8 cellular contexts compared by ENCODE assay signal in genomic region chr17:75826561-75827290, GRCh38. TPM values are rescaled to one million over a fixed set of nuclear protein-coding genes. Genes with fewer than 3 reads are reported as not detected.
DNase-seq lines count a peak whose midpoint lies in the region; ATAC-seq and TF ChIP-seq lines count a peak whose summit lies in the region.

No MANE protein-coding gene starts in this region.

- DNase-seq in ELF-1 (ENCODE audit: low read depth, low spot score) = peak; percentile 39
- no peak for DNase-seq in SK-N-MC (ENCODE audit: low read depth, low spot score)
- peak; percentile 13 for DNase-seq in glutamatergic neuron
- DNase-seq in sciatic nerve (ENCODE audit: low spot score) = no peak
- no peak for DNase-seq in Karpas-422
- no peak for DNase-seq in HT-29 (ENCODE audit: low spot score)
- no peak for DNase-seq in cortex of kidney (lab: John Stamatoyannopoulos, UW)

- H3K79me2 ChIP-seq in Karpas-422 (ENCODE audit: low read length) = no peaks in the 10 kb centered on the region

- peaks cover 22% of the 10 kb centered on the region for H3K4me1 Mint-ChIP-seq in glutamatergic neuron (ENCODE audit: low read depth, unreplicated experiment)

- H4K20me1 ChIP-seq in Karpas-422 (ENCODE audit: insufficient read depth, low read depth, low read length) = no peaks in the 10 kb centered on the region

- peaks cover 9% of the 10 kb centered on the region for H3K27me3 Mint-ChIP-seq in glutamatergic neuron (ENCODE audit: unreplicated experiment)

- H3K36me3 ChIP-seq in SK-N-MC (ENCODE audit: insufficient read depth, low read length) (peaks cover 26% of the 10 kb centered on the region; the same call in 1 of the 2 replicates), Karpas-422 (ENCODE audit: insufficient read depth, low read length) (0 out of 2 replicates have a peak, but pooled peaks cover 3% of the 10 kb centered on the region)

- H2AFZ ChIP-seq in Karpas-422 (ENCODE audit: low read length) = no peak overlapping the region

- no peaks in the 10 kb centered on the region for H3K36me3 Mint-ChIP-seq in glutamatergic neuron (ENCODE audit: unreplicated experiment)

- H3K9me2 ChIP-seq in Karpas-422 (replicated peaks; ENCODE audit: insufficient read depth, low read length) = no peaks in the 10 kb centered on the region

- H3K9ac ChIP-seq in SK-N-MC (ENCODE audit: insufficient read length) (no peak overlapping the region), Karpas-422 (ENCODE audit: low read length) (no peak overlapping the region)

- H3K27ac ChIP-seq in SK-N-MC = peak overlapping the region; percentile 42; the same call in 1 of the 2 replicates
- no peak overlapping the region for H3K27ac ChIP-seq in Karpas-422 (ENCODE audit: low read length)

- H3K27me3 ChIP-seq in Karpas-422 (ENCODE audit: low read length) = no peaks in the 10 kb centered on the region

- intact Hi-C loops in sciatic nerve (cut with DNase I) = no loop called here

- peaks cover 4% of the 10 kb centered on the region for H3K4me1 ChIP-seq in Karpas-422 (ENCODE audit: low read length)

- peaks cover 11% of the 10 kb centered on the region for H3K9me3 Mint-ChIP-seq in glutamatergic neuron (ENCODE audit: unreplicated experiment)

- no peak overlapping the region for H3K4me3 ChIP-seq in SK-N-MC
- H3K4me3 ChIP-seq in Karpas-422 (ENCODE audit: low read length) = no peak overlapping the region

- peak overlapping the region; percentile 93 for H3K27ac Mint-ChIP-seq in glutamatergic neuron (ENCODE audit: unreplicated experiment)

- no peak for TF ChIP-seq CTCF in glutamatergic neuron (IDR thresholded peaks at IDR 0.05; ENCODE audit: partially characterized antibody, unreplicated experiment)

- H3K9me3 ChIP-seq in SK-N-MC (ENCODE audit: low read depth, low read length) (no peaks in the 10 kb centered on the region), Karpas-422 (ENCODE audit: low read length) (no peaks in the 10 kb centered on the region)

- H3K4me2 ChIP-seq in Karpas-422 (ENCODE audit: low read depth, low read length, poor library complexity, severe bottlenecking) = no peak overlapping the region

- peak overlapping the region; percentile 70 for H3K4me3 Mint-ChIP-seq in glutamatergic neuron (ENCODE audit: unreplicated experiment)

- ATAC-seq in sciatic nerve (peak; percentile 3), esophagus mucosa (no peak)

RNA-seq across cellular contexts. Expression of gene UNC13D, which starts 17.5 kb away (rescaled TPM):
- total RNA-seq in glutamatergic neuron (ENCODE audit: unreplicated experiment) (2.4 TPM), sciatic nerve (30.9 TPM), esophagus mucosa (26.0 TPM)
- 30.9 and 52.5 TPM in 2 replicates for total RNA-seq in Karpas-422 (2014; rRNA removed; shearing (Covaris generic); ENCODE audit: low replicate concordance)
- 37.5 and 43.5 TPM in 2 replicates for total RNA-seq in HT-29 (2014; rRNA removed; shearing (Covaris generic))

RNA-seq across cellular contexts. Expression of gene WBP2, which starts 28.4 kb away (rescaled TPM):
- total RNA-seq in glutamatergic neuron (ENCODE audit: unreplicated experiment) (111 TPM), sciatic nerve (156 TPM), esophagus mucosa (57.5 TPM)
- 27.9 and 42.7 TPM in 2 replicates for total RNA-seq in Karpas-422 (2014; rRNA removed; shearing (Covaris generic); ENCODE audit: low replicate concordance)
- total RNA-seq in HT-29 (2014; rRNA removed; shearing (Covaris generic)) = 26.8 and 30.9 TPM in 2 replicates

RNA-seq across cellular contexts. Expression of gene UNK, which starts 42.1 kb away (rescaled TPM):
- total RNA-seq in glutamatergic neuron (ENCODE audit: unreplicated experiment) = 65.5 TPM
- 41.4 TPM for total RNA-seq in sciatic nerve
- total RNA-seq in Karpas-422 (2014; rRNA removed; shearing (Covaris generic); ENCODE audit: low replicate concordance) = 22.9 and 49.0 TPM in 2 replicates
- total RNA-seq in HT-29 (2014; rRNA removed; shearing (Covaris generic)) = 23.6 and 24.9 TPM in 2 replicates
- total RNA-seq in esophagus mucosa = 17.3 TPM

RNA-seq across cellular contexts. Expression of gene TRIM47, which starts 51.7 kb away (rescaled TPM):
- 2.1 TPM for total RNA-seq in glutamatergic neuron (ENCODE audit: unreplicated experiment)
- 50.7 TPM for total RNA-seq in sciatic nerve
- total RNA-seq in Karpas-422 (2014; rRNA removed; shearing (Covaris generic); ENCODE audit: low replicate concordance) = 7.9 and 16.4 TPM in 2 replicates
- 65.7 and 69.5 TPM in 2 replicates for total RNA-seq in HT-29 (2014; rRNA removed; shearing (Covaris generic))
- 23.4 TPM for total RNA-seq in esophagus mucosa

Comparison
In these comparisons a context has a peak if more than half of its experiments do, and no peak if none do; other contexts are left out.
1. DNase-seq: peak in ELF-1 (single experiment) and glutamatergic neuron (single experiment); none in SK-N-MC (single experiment), sciatic nerve (single experiment), Karpas-422 (single experiment), HT-29 (single experiment) and cortex of kidney (single experiment).